ENCODE assay signal across 1 cellular context in the genomic region with DNA sequence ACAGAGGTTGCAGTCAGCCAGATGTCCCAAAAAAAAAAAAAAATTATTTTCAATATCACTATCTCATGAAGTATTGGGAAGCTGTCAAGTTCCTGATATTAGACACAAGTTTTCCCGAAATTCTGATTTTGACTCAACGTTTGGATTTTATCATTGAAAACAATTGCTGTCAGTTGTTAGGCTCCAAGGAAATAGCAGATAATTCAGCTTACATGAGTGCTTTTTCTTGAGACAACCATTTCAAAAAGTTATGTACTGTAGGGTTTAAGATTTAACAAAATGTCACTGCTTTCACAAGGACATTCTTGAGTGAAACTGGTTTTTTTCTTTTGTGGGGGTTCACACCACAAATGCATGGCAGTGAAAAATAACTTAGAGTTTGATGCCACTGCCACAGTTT.
TF ChIP-seq lines count a peak whose summit lies in the region.

No MANE protein-coding gene starts in this region.

TF ChIP-seq in GM23338, 12 proteins besides CTCF, POLR2A, EP300 and RAD21 (continued from another document):
- TF ChIP-seq JUNB (IDR thresholded peaks at IDR 0.05; ENCODE audit: unreplicated experiment) = no peak
